Comparison of ENCODE assay signal across 17 cellular contexts in genomic region chr22:46187862-46188261, GRCh38. TPM values are rescaled to one million over a fixed set of nuclear protein-coding genes. Genes with fewer than 3 reads are reported as not detected.
DNase-seq lines count a peak whose midpoint lies in the region; ATAC-seq and TF ChIP-seq lines count a peak whose summit lies in the region.
"Had no signal": no experiment of that assay in that cellular context is flagged by ENCODE, and none has a peak within 500 bp of the region (broad histone marks: within the 10 kb centered on the region; RNA-seq: fewer than 3 reads in every experiment).

No MANE protein-coding gene starts in this region.

- H3K79me2 ChIP-seq in KMS-11 (ENCODE audit: insufficient read depth, low read depth): no peaks in the 10 kb centered on the region

- peak overlapping the region; percentile 39 for H3K27ac Mint-ChIP-seq in activated T-helper 17 cell treated with anti-CD3 and anti-CD28 coated beads, Interleukin-2, amount 50 U/mL, for 72 hours

- peaks cover 19% of the 10 kb centered on the region for H3K4me1 Mint-ChIP-seq in activated T-helper 17 cell treated with anti-CD3 and anti-CD28 coated beads, Interleukin-2, amount 50 U/mL, for 72 hours
- H3K4me1 Mint-ChIP-seq: CD8-positive, alpha-beta memory T cell had no signal

- H3K27ac ChIP-seq in KMS-11: peak overlapping the region; percentile 4; the same call in 1 of the 2 replicates
- H3K27ac ChIP-seq: BLaER1 treated with 17β-estradiol and CSF1 and Interleukin-3, amounts not matched to agents 10 nM and 100 nM; GM23248; PC-9 had no signal

- no peaks in the 10 kb centered on the region for H4K20me1 ChIP-seq in KMS-11 (ENCODE audit: insufficient read depth)

- no peaks in the 10 kb centered on the region for H3K36me3 ChIP-seq in KMS-11 (ENCODE audit: insufficient read depth)

- no peak overlapping the region for H2AFZ ChIP-seq in KMS-11 (ENCODE audit: low read depth)
- H2AFZ ChIP-seq: GM23248, PC-9 had no signal

- ATAC-seq in activated T-helper 17 cell treated with anti-CD3 and anti-CD28 coated beads, Interleukin-2, amount 50 U/mL, for 72 hours (replicated peaks): no peak
- ATAC-seq in left lobe of liver (peak; percentile 21), sciatic nerve (no peak), GM21786 (IDR thresholded peaks at IDR 0.05; ENCODE audit: unreplicated experiment) (no peak), HG02840 (IDR thresholded peaks at IDR 0.05; ENCODE audit: low FRiP score, unreplicated experiment) (no peak)

- H3K4me1 ChIP-seq in KMS-11 (ENCODE audit: low read depth, poor library complexity, severe bottlenecking): peaks cover 21% of the 10 kb centered on the region

- intact Hi-C loops in sciatic nerve (cut with DNase I): no loop called here

- no peak overlapping the region for H3K4me3 Mint-ChIP-seq in activated T-helper 17 cell treated with anti-CD3 and anti-CD28 coated beads, Interleukin-2, amount 50 U/mL, for 72 hours
- H3K4me3 Mint-ChIP-seq: CD8-positive, alpha-beta memory T cell had no signal

- peak overlapping the region; percentile 8; the same call in 1 of the 2 replicates for H3K4me2 ChIP-seq in KMS-11
- H3K4me2 ChIP-seq: BLaER1 treated with 17β-estradiol and CSF1 and Interleukin-3, amounts not matched to agents 10 nM and 100 nM; PC-9 had no signal

- no peak overlapping the region for H3K4me3 ChIP-seq in KMS-11 (IDR thresholded peaks at IDR 0.05; ENCODE audit: insufficient read depth, low read depth, low read length)
- H3K4me3 ChIP-seq: BLaER1 treated with 17β-estradiol and CSF1 and Interleukin-3, amounts not matched to agents 10 nM and 100 nM; GM23248; PC-9 had no signal

- no peaks in the 10 kb centered on the region for H3K9me3 Mint-ChIP-seq in activated T-helper 17 cell treated with anti-CD3 and anti-CD28 coated beads, Interleukin-2, amount 50 U/mL, for 72 hours

- TF ChIP-seq CTCF in KMS-11 (conservative IDR thresholded peaks at IDR 0.05; ENCODE audit: low read depth, low read length): no peak

- H3K27me3 ChIP-seq in KMS-11 (ENCODE audit: insufficient read depth, low read depth): no peaks in the 10 kb centered on the region
- H3K27me3 ChIP-seq: BLaER1 treated with 17β-estradiol and CSF1 and Interleukin-3, amounts not matched to agents 10 nM and 100 nM had no signal

- DNase-seq in A172 (ENCODE audit: low spot score) (peak; percentile 52), left lobe of liver (ENCODE audit: low spot score) (no peak), NCI-H2081 treated with DMSO at 0.1 percent for 48 hours (lab: John Stamatoyannopoulos, UW) (no peak), sciatic nerve (ENCODE audit: low spot score) (no peak)
- DNase-seq: CD8-positive, alpha-beta memory T cell; DND-41; GM23248; NCI-H1417 treated with DMSO at 0.1 percent for 48 hours; NCI-H1930; NCI-H2171; NCI-H748 treated with DMSO at 0.1 percent for 48 hours had no signal

- H3K36me3 Mint-ChIP-seq in activated T-helper 17 cell treated with anti-CD3 and anti-CD28 coated beads, Interleukin-2, amount 50 U/mL, for 72 hours (ENCODE audit: low read depth): peaks cover 13% of the 10 kb centered on the region

- no peaks in the 10 kb centered on the region for H3K27me3 Mint-ChIP-seq in activated T-helper 17 cell treated with anti-CD3 and anti-CD28 coated beads, Interleukin-2, amount 50 U/mL, for 72 hours
- H3K27me3 Mint-ChIP-seq: CD8-positive, alpha-beta memory T cell had no signal

- H3K9ac ChIP-seq in KMS-11: no peak overlapping the region
- H3K9ac ChIP-seq: BLaER1 treated with 17β-estradiol and CSF1 and Interleukin-3, amounts not matched to agents 10 nM and 100 nM; GM23248 had no signal

RNA-seq across cellular contexts. Expression of gene PPARA, which starts 37.5 kb away (rescaled TPM):
- total RNA-seq in A172 (2014; rRNA removed; shearing (Covaris generic)): 3.4 and 5.3 TPM in 2 replicates
- 10 to 100 TPM; 15.4 to 18.7 TPM for total RNA-seq in activated T-helper 17 cell treated with anti-CD3 and anti-CD28 coated beads, Interleukin-2, amount 50 U/mL, for 72 hours
- total RNA-seq in left lobe of liver: 122 TPM
- total RNA-seq in sciatic nerve: 39.2 TPM
